ENCODE assay signal across 1 cellular context in the genomic region with DNA sequence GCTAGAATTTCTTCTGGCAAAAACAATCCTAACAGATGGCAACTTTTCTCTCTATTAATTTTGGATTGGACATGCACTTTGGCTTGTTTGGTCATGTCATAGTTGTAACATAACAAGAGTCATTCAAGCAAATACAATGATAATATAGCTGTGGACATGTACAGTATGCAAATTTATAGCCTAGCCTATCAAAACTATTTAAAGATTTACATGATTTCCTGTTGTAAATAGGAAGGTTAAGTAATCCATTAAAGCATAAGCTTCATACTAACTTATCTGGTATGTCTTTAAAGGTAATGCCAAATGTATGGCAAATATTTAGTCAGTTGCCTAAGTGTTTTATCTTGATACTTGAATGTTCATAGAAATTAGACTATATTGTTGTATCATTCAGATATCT.
TF ChIP-seq lines count a peak whose summit lies in the region.

No MANE protein-coding gene starts in this region.

TF ChIP-seq in GM23338, 12 proteins besides CTCF, POLR2A, EP300 and RAD21 (continued from another document):
- TF ChIP-seq ZNF331 (CRISPR knock-in tag; IDR thresholded peaks at IDR 0.05; ENCODE audit: low read depth) (no peak), JUNB (IDR thresholded peaks at IDR 0.05; ENCODE audit: unreplicated experiment) (no peak), EZH2phosphoT487 (IDR thresholded peaks at IDR 0.05; ENCODE audit: unreplicated experiment) (no peak), NANOG (IDR thresholded peaks at IDR 0.05; ENCODE audit: borderline replicate concordance) (no peak), POLR2AphosphoS5 (IDR thresholded peaks at IDR 0.05; ENCODE audit: low read depth) (no peak), ZNF114 (CRISPR knock-in tag; IDR thresholded peaks at IDR 0.05) (no peak)
- TF ChIP-seq, protein P1, sequence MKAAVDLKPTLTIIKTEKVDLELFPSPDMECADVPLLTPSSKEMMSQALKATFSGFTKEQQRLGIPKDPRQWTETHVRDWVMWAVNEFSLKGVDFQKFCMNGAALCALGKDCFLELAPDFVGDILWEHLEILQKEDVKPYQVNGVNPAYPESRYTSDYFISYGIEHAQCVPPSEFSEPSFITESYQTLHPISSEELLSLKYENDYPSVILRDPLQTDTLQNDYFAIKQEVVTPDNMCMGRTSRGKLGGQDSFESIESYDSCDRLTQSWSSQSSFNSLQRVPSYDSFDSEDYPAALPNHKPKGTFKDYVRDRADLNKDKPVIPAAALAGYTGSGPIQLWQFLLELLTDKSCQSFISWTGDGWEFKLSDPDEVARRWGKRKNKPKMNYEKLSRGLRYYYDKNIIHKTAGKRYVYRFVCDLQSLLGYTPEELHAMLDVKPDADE (IDR thresholded peaks at IDR 0.05) = no peak
